Comparison of ENCODE assay signal across 9 cellular contexts in the genomic region with DNA sequence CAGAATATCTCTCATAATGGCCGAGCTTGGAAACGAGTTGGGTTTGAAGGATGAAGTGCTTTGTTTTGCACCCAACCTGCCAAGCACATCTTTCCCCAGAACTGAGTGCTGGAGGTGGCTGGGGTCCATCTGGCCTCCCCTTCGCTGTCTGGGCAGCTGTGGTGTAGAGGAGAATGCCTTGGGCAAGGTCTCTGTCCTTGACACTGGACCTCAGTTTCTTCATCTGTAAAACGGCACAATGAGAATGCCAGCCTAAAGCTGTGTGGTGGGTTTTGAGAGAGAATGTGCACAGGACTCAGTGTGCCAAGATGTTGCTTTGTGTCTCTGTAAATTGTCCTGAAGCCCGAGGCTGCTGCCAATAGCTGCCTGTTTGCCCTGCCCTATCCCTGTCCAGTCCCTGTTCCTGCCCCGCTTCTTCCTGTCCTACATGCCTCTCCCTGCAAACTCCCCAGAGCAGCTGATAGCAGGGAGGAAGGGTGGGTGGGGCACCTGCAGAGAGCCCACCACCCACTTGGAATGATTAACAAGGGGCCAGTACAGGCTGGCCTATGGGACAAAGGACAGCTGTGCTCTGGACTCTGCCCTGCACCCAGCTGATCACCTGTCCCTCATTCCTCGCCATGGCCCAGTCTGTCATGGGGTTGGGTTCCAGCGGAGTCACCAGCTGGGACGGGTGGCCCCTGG. TPM values are rescaled to one million over a fixed set of nuclear protein-coding genes. Genes with fewer than 3 reads are reported as not detected.
DNase-seq lines count a peak whose midpoint lies in the region; FAIRE-seq and TF ChIP-seq lines count a peak whose summit lies in the region.
"Had no signal": no experiment of that assay in that cellular context is flagged by ENCODE, and none has a peak within 500 bp of the region (broad histone marks: within the 10 kb centered on the region; RNA-seq: fewer than 3 reads in every experiment).

No MANE protein-coding gene starts in this region.

- no peaks in the 10 kb centered on the region for H3K27me3 Mint-ChIP-seq in activated T-helper 2 cell treated with anti-CD3 and anti-CD28 coated beads, Interferon-gamma antibody, Interleukin-2, Interleukin-4, amounts not matched to agents 10 μg/mL and 5 μg/mL and 100 μg/mL, durations not matched to agents 14 hours and 24 hours and 36 hours (ENCODE audit: low read depth)

- H3K9me3 ChIP-seq in small intestine (ENCODE audit: control insufficient read depth, low read depth): no peaks in the 10 kb centered on the region

- H3K4me1 Mint-ChIP-seq in activated T-helper 2 cell treated with anti-CD3 and anti-CD28 coated beads, Interferon-gamma antibody, Interleukin-2, Interleukin-4, amounts not matched to agents 10 μg/mL and 5 μg/mL and 100 μg/mL, durations not matched to agents 14 hours and 24 hours and 36 hours (ENCODE audit: low read depth): peaks cover 69% of the 10 kb centered on the region

- intact Hi-C loops in activated T-helper 2 cell treated with anti-CD3 and anti-CD28 coated beads, Interferon-gamma antibody, Interleukin-2, Interleukin-4, amounts not matched to agents 10 μg/mL and 5 μg/mL and 100 μg/mL, durations not matched to agents 14 hours and 24 hours and 36 hours (cut with micrococcal nuclease): no loop called here
- intact Hi-C loops in head of caudate nucleus (cut with DNase I): no loop called here

- peaks cover 4 to 16% of the 10 kb centered on the region in 2 donors for H3K36me3 ChIP-seq in small intestine (ENCODE audit: control insufficient read depth in 2 of 2, insufficient read depth in 2 of 2, low read length in 2 of 2)

- CTCF ChIA-PET in HEK293T (lab: Yijun Ruan, JAX): interaction anchor here (0.6 kb wide), 1 partner anchor 81 kb away, joined by 3 read pairs; no protein-coding TSS in a partner anchor

- peaks cover 20 to 23% of the 10 kb centered on the region in 2 donors for H3K4me1 ChIP-seq in small intestine (ENCODE audit: control insufficient read depth in 2 of 2, insufficient read depth in 1 of 2, low read depth in 1 of 2, low read length in 1 of 2)

- peak; percentile 12 for DNase-seq in NCI-H2227 treated with DMSO at 0.1 percent for 48 hours (lab: John Stamatoyannopoulos, UW)
- no peak for DNase-seq in NCI-H2227 (lab: John Stamatoyannopoulos, UW; ENCODE audit: unreplicated experiment)
- DNase-seq in activated T-helper 2 cell treated with anti-CD3 and anti-CD28 coated beads, Interferon-gamma antibody, Interleukin-2, Interleukin-4, amounts not matched to agents 10 μg/mL and 5 μg/mL and 100 μg/mL, durations not matched to agents 14 hours and 24 hours and 36 hours (ENCODE audit: low spot score): no peak
- peak; percentile 96 for DNase-seq in small intestine
- no peak for DNase-seq in HEK293T (ENCODE audit: extremely low spot score)
- no peak for DNase-seq in NCI-H1417 (lab: John Stamatoyannopoulos, UW)
- no peak for DNase-seq in head of caudate nucleus

- no peaks in the 10 kb centered on the region for H3K9me3 Mint-ChIP-seq in activated T-helper 2 cell treated with anti-CD3 and anti-CD28 coated beads, Interferon-gamma antibody, Interleukin-2, Interleukin-4, amounts not matched to agents 10 μg/mL and 5 μg/mL and 100 μg/mL, durations not matched to agents 14 hours and 24 hours and 36 hours

- POLR2A ChIA-PET in HEK293T (lab: Yijun Ruan, JAX): interaction anchor here (1.1 to 4.3 kb wide), 4 partner anchors 13 to 60 kb away, joined by 3 to 24 read pairs (median 4); a partner anchor contains a TSS

- H3K36me3 Mint-ChIP-seq in activated T-helper 2 cell treated with anti-CD3 and anti-CD28 coated beads, Interferon-gamma antibody, Interleukin-2, Interleukin-4, amounts not matched to agents 10 μg/mL and 5 μg/mL and 100 μg/mL, durations not matched to agents 14 hours and 24 hours and 36 hours (ENCODE audit: low read depth): peaks cover 75% of the 10 kb centered on the region

- no peak overlapping the region for H3K4me3 Mint-ChIP-seq in activated T-helper 2 cell treated with anti-CD3 and anti-CD28 coated beads, Interferon-gamma antibody, Interleukin-2, Interleukin-4, amounts not matched to agents 10 μg/mL and 5 μg/mL and 100 μg/mL, durations not matched to agents 14 hours and 24 hours and 36 hours (ENCODE audit: low read depth)

- H3K4me3 ChIP-seq in small intestine (ENCODE audit: low read depth in 1 of 2, low read length in 2 of 2): no peak overlapping the region

- H3K27ac Mint-ChIP-seq in activated T-helper 2 cell treated with anti-CD3 and anti-CD28 coated beads, Interferon-gamma antibody, Interleukin-2, Interleukin-4, amounts not matched to agents 10 μg/mL and 5 μg/mL and 100 μg/mL, durations not matched to agents 14 hours and 24 hours and 36 hours: peak overlapping the region; percentile 50

- H3K27ac ChIP-seq in layer of hippocampus (ENCODE audit: low read depth, low read length) (peak overlapping the region; percentile 57), small intestine (ENCODE audit: low read depth in 1 of 2, low read length in 1 of 2) (peak overlapping the region; percentile 72 to 91)
- H3K27ac ChIP-seq: 22Rv1 had no signal

- no peaks in the 10 kb centered on the region for H3K27me3 ChIP-seq in layer of hippocampus (ENCODE audit: control insufficient read depth, insufficient read depth, low read length)
- H3K27me3 ChIP-seq in small intestine (ENCODE audit: control insufficient read depth in 2 of 2, insufficient read depth in 2 of 2, low read length in 2 of 2): no peaks in the 10 kb centered on the region

- WGBS in small intestine, 3 donors: 23 to 52% (median 38%) methylated on average over 9 of the region's 9 CpGs

- no peak for FAIRE-seq in small intestine (lab: Jason Lieb, UNC)

TF ChIP-seq in HEK293T, 16 proteins besides CTCF, POLR2A, EP300 and RAD21:
- TF ChIP-seq LEF1 (IDR thresholded peaks at IDR 0.05; ENCODE audit: borderline replicate concordance) (no peak), L3MBTL2 (conservative IDR thresholded peaks at IDR 0.05) (no peak), HDGF (IDR thresholded peaks at IDR 0.05; ENCODE audit: borderline replicate concordance) (no peak), ELF4 (IDR thresholded peaks at IDR 0.05) (no peak), TARDBP (IDR thresholded peaks at IDR 0.05) (no peak), FOXK2 (IDR thresholded peaks at IDR 0.05) (no peak), FOXM1 (IDR thresholded peaks at IDR 0.05; ENCODE audit: borderline replicate concordance) (no peak), SP1 (IDR thresholded peaks at IDR 0.05) (no peak), NFRKB (IDR thresholded peaks at IDR 0.05) (no peak), BHLHE40 (IDR thresholded peaks at IDR 0.05; ENCODE audit: borderline replicate concordance) (no peak), ARNT (IDR thresholded peaks at IDR 0.05) (no peak), CTBP1 (IDR thresholded peaks at IDR 0.05; ENCODE audit: borderline replicate concordance) (no peak), SUZ12 (IDR thresholded peaks at IDR 0.05) (no peak), FOXA1 (IDR thresholded peaks at IDR 0.05) (no peak), ZNF384 (IDR thresholded peaks at IDR 0.05) (no peak)
- TF ChIP-seq, protein P1, sequence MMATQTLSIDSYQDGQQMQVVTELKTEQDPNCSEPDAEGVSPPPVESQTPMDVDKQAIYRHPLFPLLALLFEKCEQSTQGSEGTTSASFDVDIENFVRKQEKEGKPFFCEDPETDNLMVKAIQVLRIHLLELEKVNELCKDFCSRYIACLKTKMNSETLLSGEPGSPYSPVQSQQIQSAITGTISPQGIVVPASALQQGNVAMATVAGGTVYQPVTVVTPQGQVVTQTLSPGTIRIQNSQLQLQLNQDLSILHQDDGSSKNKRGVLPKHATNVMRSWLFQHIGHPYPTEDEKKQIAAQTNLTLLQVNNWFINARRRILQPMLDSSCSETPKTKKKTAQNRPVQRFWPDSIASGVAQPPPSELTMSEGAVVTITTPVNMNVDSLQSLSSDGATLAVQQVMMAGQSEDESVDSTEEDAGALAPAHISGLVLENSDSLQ (IDR thresholded peaks at IDR 0.05): no peak

RNA-seq across cellular contexts. Expression of a gene that starts 15.3 kb away (rescaled TPM):
- total RNA-seq in activated T-helper 2 cell treated with anti-CD3 and anti-CD28 coated beads, Interferon-gamma antibody, Interleukin-2, Interleukin-4, amounts not matched to agents 10 μg/mL and 5 μg/mL and 100 μg/mL, durations not matched to agents 14 hours and 24 hours and 36 hours: 151 and 156 TPM in 2 replicates
- 100 to 1,000 TPM; 152 to 257 (median 213) TPM for polyA plus RNA-seq in small intestine

RNA-seq across cellular contexts. Expression of a gene that starts 31.7 kb away (rescaled TPM):
- total RNA-seq in activated T-helper 2 cell treated with anti-CD3 and anti-CD28 coated beads, Interferon-gamma antibody, Interleukin-2, Interleukin-4, amounts not matched to agents 10 μg/mL and 5 μg/mL and 100 μg/mL, durations not matched to agents 14 hours and 24 hours and 36 hours: 1,775 and 1,796 TPM in 2 replicates
- polyA plus RNA-seq in small intestine: 1,000 to 10,000 TPM; 1,251 to 3,207 (median 2,524) TPM

Comparison
In these comparisons a context has a peak if more than half of its experiments do, and no peak if none do; other contexts are left out.
1. DNase-seq: peak in NCI-H2227 treated with DMSO at 0.1 percent for 48 hours (single experiment) and small intestine (single experiment); none in NCI-H2227 (single experiment), activated T-helper 2 cell treated with anti-CD3 and anti-CD28 coated beads, Interferon-gamma antibody, Interleukin-2, Interleukin-4, amounts not matched to agents 10 μg/mL and 5 μg/mL and 100 μg/mL, durations not matched to agents 14 hours and 24 hours and 36 hours (single experiment), HEK293T (single experiment), NCI-H1417 (0 of 3) and head of caudate nucleus (0 of 42).